Comparison of ENCODE assay signal across 22 cellular contexts in the genomic region with DNA sequence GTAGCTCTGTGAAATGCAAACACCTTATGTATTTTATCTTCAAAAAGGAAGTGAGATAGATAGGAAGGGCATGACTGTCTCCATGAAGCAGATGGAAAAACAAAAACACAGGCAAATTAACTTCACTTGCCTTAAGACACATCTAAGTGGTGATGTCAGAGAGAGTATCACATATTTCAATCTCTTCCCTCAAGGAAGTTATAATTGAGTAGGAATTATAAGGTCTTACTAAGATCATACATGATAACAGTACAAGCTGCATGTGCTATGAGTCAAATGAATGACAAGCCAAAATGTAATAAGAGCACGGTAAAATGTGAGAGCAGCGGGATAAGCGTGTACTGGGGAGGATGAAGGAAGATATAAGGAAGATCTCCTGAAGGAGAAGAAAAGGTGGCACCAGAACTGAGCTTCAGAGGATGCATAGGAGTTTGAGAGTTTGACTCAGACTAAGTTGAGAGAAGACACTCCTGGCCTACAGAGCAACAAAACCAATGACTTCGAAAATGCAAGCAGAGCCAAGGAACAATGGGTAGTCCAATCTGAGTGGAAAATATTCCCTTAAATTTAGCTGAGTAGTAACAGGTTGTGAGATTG.
"Had no signal": no experiment of that assay in that cellular context is flagged by ENCODE, and none has a peak within 500 bp of the region (broad histone marks: within the 10 kb centered on the region; RNA-seq: fewer than 3 reads in every experiment).

No MANE protein-coding gene starts in this region.

- H3K27me3 ChIP-seq: cardiac muscle cell, hepatocyte, neutrophil, pancreas, right atrium auricular region, thyroid gland had no signal

- FAIRE-seq: frontal cortex, pancreas had no signal

- H3K9me3 ChIP-seq: neutrophil, pancreas, psoas muscle, right atrium auricular region, thyroid gland had no signal

- H3K36me3 ChIP-seq: cardiac muscle cell, neutrophil, pancreas, right atrium auricular region, thyroid gland had no signal

- H3K27ac ChIP-seq: cardiac muscle cell, hepatocyte, neutrophil, pancreas, psoas muscle, right atrium auricular region, thyroid gland had no signal

- H3K79me2 ChIP-seq: hepatocyte had no signal

- H3K4me3 ChIP-seq: cardiac muscle cell, hepatocyte, pancreas, psoas muscle, right atrium auricular region, thyroid gland had no signal

- H3K4me2 ChIP-seq: hepatocyte had no signal

- H3K27me3 Mint-ChIP-seq: activated CD4-positive, alpha-beta memory T cell treated with anti-CD3 and anti-CD28 coated beads for 36 hours; activated naive CD8-positive, alpha-beta T cell treated with anti-CD3 and anti-CD28 coated beads, Interleukin-2, amount 10 ng/mL, durations not matched to agents 7 days and 5 days had no signal

- DNase-seq: activated CD4-positive, alpha-beta memory T cell treated with anti-CD3 and anti-CD28 coated beads for 36 hours; activated CD4-positive, alpha-beta T cell treated with anti-CD3 and anti-CD28 coated beads for 48 hours; activated CD4-positive, CD25-positive, alpha-beta regulatory T cell; activated naive CD4-positive, alpha-beta T cell treated with Interleukin-2 at 50 U/mL for 16 hours; activated naive CD8-positive, alpha-beta T cell treated with anti-CD3 and anti-CD28 coated beads, Interleukin-2, amount 10 ng/mL, durations not matched to agents 7 days and 5 days; activated T-cell treated with anti-CD3 and anti-CD28 coated beads, Interleukin-2, amount 50 U/mL, for 48 hours; amygdala; erythroblast; glutamatergic neuron; left cardiac atrium; pancreas; psoas muscle; stimulated activated CD4-positive, alpha-beta T cell treated with anti-CD3 and anti-CD28 coated beads, Interleukin-4, amount 100 ng/mL, for 4 hours; stimulated activated naive CD8-positive, alpha-beta T cell treated with anti-CD3 and anti-CD28 coated beads, Interleukin-15, Interleukin-2, amounts not matched to agents 100 U/mL and 50 U/mL, for 24 hours; T-helper 9 cell; thyroid gland had no signal

- H3K9me3 Mint-ChIP-seq: activated CD4-positive, alpha-beta memory T cell treated with anti-CD3 and anti-CD28 coated beads for 36 hours; activated naive CD8-positive, alpha-beta T cell treated with anti-CD3 and anti-CD28 coated beads, Interleukin-2, amount 10 ng/mL, durations not matched to agents 7 days and 5 days; nephron had no signal

- H3K4me3 Mint-ChIP-seq: activated CD4-positive, alpha-beta memory T cell treated with anti-CD3 and anti-CD28 coated beads for 36 hours; activated naive CD8-positive, alpha-beta T cell treated with anti-CD3 and anti-CD28 coated beads, Interleukin-2, amount 10 ng/mL, durations not matched to agents 7 days and 5 days; nephron had no signal

- H3K36me3 Mint-ChIP-seq: activated CD4-positive, alpha-beta memory T cell treated with anti-CD3 and anti-CD28 coated beads for 36 hours had no signal

- H3K27ac Mint-ChIP-seq: activated CD4-positive, alpha-beta memory T cell treated with anti-CD3 and anti-CD28 coated beads for 36 hours; activated naive CD8-positive, alpha-beta T cell treated with anti-CD3 and anti-CD28 coated beads, Interleukin-2, amount 10 ng/mL, durations not matched to agents 7 days and 5 days; nephron had no signal

- H3K4me1 ChIP-seq: pancreas, psoas muscle had no signal

- ATAC-seq: left cardiac atrium; pancreas; psoas muscle; stimulated activated naive CD8-positive, alpha-beta T cell treated with anti-CD3 and anti-CD28 coated beads, Interleukin-15, Interleukin-2, amounts not matched to agents 100 U/mL and 50 U/mL, for 24 hours had no signal

- H2AFZ ChIP-seq: hepatocyte had no signal
